ENCODE assay signal across 24 cellular contexts in the genomic region with DNA sequence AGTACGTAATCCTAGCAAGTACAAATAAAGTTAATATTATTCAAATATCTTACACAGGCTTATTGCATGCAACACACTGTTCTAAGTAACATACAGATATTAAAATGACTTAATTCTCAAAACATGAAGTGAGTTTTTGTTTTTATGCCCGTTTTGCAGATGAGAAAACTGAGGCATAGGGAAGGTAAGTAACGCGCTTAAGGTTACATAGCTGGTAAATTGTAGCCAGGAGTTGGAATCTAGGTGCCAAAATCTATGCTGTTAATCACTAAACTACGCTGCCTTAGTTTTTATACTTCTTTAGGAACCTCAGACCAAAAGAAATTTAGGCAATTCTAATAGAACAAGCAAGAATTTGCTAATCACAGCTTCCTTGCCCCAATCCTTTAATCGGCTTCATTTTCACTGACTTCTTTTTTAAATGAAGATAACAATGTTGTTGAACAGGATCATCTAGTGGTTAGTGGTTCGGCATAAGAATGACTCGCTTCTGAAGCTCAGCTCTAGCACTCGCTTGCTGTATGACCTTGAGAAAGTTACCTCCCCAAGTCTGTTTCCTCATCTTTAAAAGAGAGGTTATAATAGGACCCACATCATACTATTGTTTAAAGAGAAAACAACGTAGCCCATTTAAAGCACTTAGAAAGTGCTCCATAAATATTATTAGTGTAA. TPM values are rescaled to one million over a fixed set of nuclear protein-coding genes. Genes with fewer than 3 reads are reported as not detected.
DNase-seq lines count a peak whose midpoint lies in the region; ATAC-seq, FAIRE-seq and TF ChIP-seq lines count a peak whose summit lies in the region.
"Had no signal": no experiment of that assay in that cellular context is flagged by ENCODE, and none has a peak within 500 bp of the region (broad histone marks: within the 10 kb centered on the region; RNA-seq: fewer than 3 reads in every experiment).

No MANE protein-coding gene starts in this region.

- CTCF ChIA-PET in PC-3 (lab: Charles Lee) = interaction anchor here (0.6 to 2.2 kb wide), 5 partner anchors 14 to 276 kb away, joined by 3 to 17 read pairs (median 5); no protein-coding TSS in a partner anchor

- H3K4me2 ChIP-seq in PC-3 (ENCODE audit: low read length) = peak overlapping the region; percentile 68

- H3K27me3 ChIP-seq in PC-3 (ENCODE audit: low read length) = peaks cover 6% of the 10 kb centered on the region; the same call in 1 of the 2 replicates
- H3K27me3 ChIP-seq: SJSA1 had no signal

- H3K27ac ChIP-seq in PC-3 (ENCODE audit: low read length) = no peak overlapping the region
- H3K27ac ChIP-seq: SJSA1 had no signal

- H3K27ac Mint-ChIP-seq in neural crest cell (ENCODE audit: unreplicated experiment) (no peak overlapping the region), chondrocyte (ENCODE audit: unreplicated experiment) (no peak overlapping the region)
- H3K27ac Mint-ChIP-seq: CD4-positive, CD25-positive, alpha-beta regulatory T cell had no signal

- peaks cover 39% of the 10 kb centered on the region for H3K27me3 Mint-ChIP-seq in neural crest cell (ENCODE audit: low read depth)
- H3K27me3 Mint-ChIP-seq in chondrocyte (ENCODE audit: low read depth) = peaks cover 33% of the 10 kb centered on the region

- peak; percentile 53 for FAIRE-seq in H54 (lab: Jason Lieb, UNC)
- FAIRE-seq: GM12892 had no signal

- H3K9me3 Mint-ChIP-seq in neural crest cell (no peaks in the 10 kb centered on the region), chondrocyte (ENCODE audit: low read depth) (no peaks in the 10 kb centered on the region)

- no peaks in the 10 kb centered on the region for H3K36me3 Mint-ChIP-seq in neural crest cell (ENCODE audit: low read depth)
- no peaks in the 10 kb centered on the region for H3K36me3 Mint-ChIP-seq in chondrocyte (ENCODE audit: low read depth)
- H3K36me3 Mint-ChIP-seq: CD4-positive, CD25-positive, alpha-beta regulatory T cell had no signal

- no peak overlapping the region for H3K9ac ChIP-seq in PC-3 (ENCODE audit: low read length)

- no peaks in the 10 kb centered on the region for H3K79me2 ChIP-seq in PC-3 (ENCODE audit: low read length)

- no peaks in the 10 kb centered on the region for H3F3A ChIP-seq in PC-3 (ENCODE audit: low read length, unreplicated experiment)

- intact Hi-C loops in PC-3 (cut with micrococcal nuclease) = loop anchor here (1.0 to 5.0 kb wide), 4 partner anchors 83 to 408 kb away; no protein-coding TSS in a partner anchor

- H3K4me3 Mint-ChIP-seq in neural crest cell (peak overlapping the region; percentile 90), chondrocyte (ENCODE audit: unreplicated experiment) (no peak overlapping the region)
- H3K4me3 Mint-ChIP-seq: CD4-positive, CD25-positive, alpha-beta regulatory T cell had no signal

- TF ChIP-seq CTCF in PC-3 (conservative IDR thresholded peaks at IDR 0.05; ENCODE audit: low read depth, low read length) (no peak), epithelial cell of esophagus (IDR thresholded peaks at IDR 0.05; ENCODE audit: insufficient read depth, low read depth, low read length, missing control alignments) (no peak), neural crest cell (conservative IDR thresholded peaks at IDR 0.05) (no peak), chondrocyte (IDR thresholded peaks at IDR 0.05) (no peak), omental fat pad (IDR thresholded peaks at IDR 0.05) (no peak)

- H3K4me1 Mint-ChIP-seq in neural crest cell (peaks cover 45% of the 10 kb centered on the region), chondrocyte (ENCODE audit: low read depth) (peaks cover 17% of the 10 kb centered on the region)
- H3K4me1 Mint-ChIP-seq: CD4-positive, CD25-positive, alpha-beta regulatory T cell had no signal

- no peaks in the 10 kb centered on the region for H3K36me3 ChIP-seq in PC-3 (ENCODE audit: low read depth, low read length)
- H3K36me3 ChIP-seq: SJSA1 had no signal

- no peaks in the 10 kb centered on the region for H3K9me2 ChIP-seq in PC-3 (replicated peaks; ENCODE audit: low read length)

- H3K9me3 ChIP-seq in PC-3 (ENCODE audit: low read length) = no peaks in the 10 kb centered on the region
- H3K9me3 ChIP-seq: SJSA1 had no signal

- POLR2A ChIA-PET in PC-3 (lab: Charles Lee; ENCODE audit: unreplicated experiment) = no interaction called here

- H2AFZ ChIP-seq in PC-3 (ENCODE audit: low read length) = 0 out of 2 replicates have a peak overlapping the region, but pooled peaks have one; percentile 14

- BruUV-seq in PC-3 (replicated peaks; lab: Mats Ljungman, UMichigan) = no TSS peak

- DNase-seq in H54 (ENCODE audit: insufficient read length, low spot score) (no peak), PC-3 (peak; percentile 89), epithelial cell of esophagus (ENCODE audit: low read depth) (peak; percentile 36), neural crest cell (ENCODE audit: low read depth, low spot score) (no peak), NCI-H524 (lab: John Stamatoyannopoulos, UW) (no peak), chondrocyte (ENCODE audit: low spot score) (no peak), omental fat pad (ENCODE audit: low spot score) (no peak)
- DNase-seq: Calu3; CD4-positive, CD25-positive, alpha-beta regulatory T cell; DMS79 treated with DMSO at 0.1 percent for 48 hours; GDM1; H7; NCI-H1092 treated with DMSO at 0.1 percent for 48 hours; NCI-H1694; NCI-H2107; NCI-H345; NCI-H69; NK-92 treated with Interleukin-12 subunit alpha and Interleukin-12 subunit beta, amount 100 ng/mL, for 24 hours; OCI-M1 had no signal

- H3K4me3 ChIP-seq in PC-3 (ENCODE audit: low read length) (no peak overlapping the region), epithelial cell of esophagus (ENCODE audit: low read length) (no peak overlapping the region)
- H3K4me3 ChIP-seq: K562, SJSA1 had no signal

- no peak for TF ChIP-seq POLR2A in H54 (IDR thresholded peaks at IDR 0.05; ENCODE audit: low read depth, low read length)

- ATAC-seq in PC-3 (peak; percentile 23; the same call in 1 of the 2 replicates), omental fat pad (ENCODE audit: low FRiP score) (no peak), HG02798 (IDR thresholded peaks at IDR 0.05; ENCODE audit: poor library complexity, unreplicated experiment) (no peak)
- ATAC-seq: K562 had no signal

- H3K4me1 ChIP-seq in PC-3 (ENCODE audit: insufficient read depth, low read length) = peaks cover 17% of the 10 kb centered on the region
- H3K4me1 ChIP-seq: SJSA1 had no signal

- no peaks in the 10 kb centered on the region for H4K20me1 ChIP-seq in PC-3 (ENCODE audit: low read length)

RNA-seq across cellular contexts. Expression of a gene that starts 1.0 kb away (rescaled TPM):
- total RNA-seq in PC-3 (2014; rRNA removed) = 0.12 and 0.15 TPM in 2 replicates
- total RNA-seq in neural crest cell = 2.3 and 2.8 TPM in 2 replicates
- total RNA-seq in chondrocyte = 0.15 TPM in 1 of 3 replicates, not detected in the others
- under 1 TPM in 1 of 4 donors, not detected in 3; 0.09 TPM for total RNA-seq in omental fat pad
- total RNA-seq: Calu3; CD4-positive, CD25-positive, alpha-beta regulatory T cell; HT-29; K562; SJSA1 had no signal

Comparison
In these comparisons a context has a peak if more than half of its experiments do, and no peak if none do; other contexts are left out.
1. DNase-seq: peak in PC-3 (single experiment) and epithelial cell of esophagus (single experiment); none in H54 (single experiment), neural crest cell (single experiment), NCI-H524 (0 of 2), chondrocyte (single experiment) and omental fat pad (single experiment).